Comparison of ENCODE assay signal across 7 cellular contexts in the genomic region with DNA sequence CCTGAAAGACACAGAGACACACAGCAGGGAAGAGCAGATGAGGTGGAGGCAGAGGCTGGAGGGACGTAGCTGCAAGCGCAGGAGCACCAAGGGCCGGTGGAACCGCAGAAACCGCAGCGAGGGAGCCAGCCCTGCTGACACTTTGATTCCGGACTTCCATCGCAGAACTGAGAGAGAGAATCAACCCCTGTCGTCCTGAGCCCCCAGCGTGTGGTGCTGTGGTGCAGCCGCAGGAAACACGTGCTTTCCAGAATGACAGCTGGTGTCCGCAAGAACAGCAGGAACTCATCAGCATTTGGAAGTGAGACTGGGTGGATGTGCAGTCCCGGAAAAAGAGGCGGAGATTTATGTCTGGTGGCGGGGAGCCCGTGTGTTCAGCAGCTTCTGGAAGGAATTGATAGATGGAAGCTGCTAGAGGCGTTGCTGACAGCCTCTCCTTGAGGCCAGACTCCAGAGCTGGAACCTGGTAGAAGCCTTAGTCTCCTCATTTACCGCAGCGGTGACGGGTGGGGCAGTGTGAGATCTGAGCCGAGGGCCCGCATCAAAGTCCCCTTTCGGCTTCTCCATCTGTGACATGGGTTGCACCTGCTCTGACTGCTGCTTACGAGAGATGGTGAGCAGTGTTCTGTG. TPM values are rescaled to one million over a fixed set of nuclear protein-coding genes. Genes with fewer than 3 reads are reported as not detected.
DNase-seq lines count a peak whose midpoint lies in the region; ATAC-seq lines count a peak whose summit lies in the region.

No MANE protein-coding gene starts in this region.

- no peak overlapping the region for H4K5ac ChIP-seq in mesendoderm (ENCODE audit: low read length)

- H3K4me1 ChIP-seq in endocrine pancreas (ENCODE audit: control insufficient read depth, insufficient read depth, low read length) = no peaks in the 10 kb centered on the region
- no peaks in the 10 kb centered on the region for H3K4me1 ChIP-seq in mesendoderm (ENCODE audit: control insufficient read depth, low read depth, low read length)

- no peak overlapping the region for H2BK5ac ChIP-seq in mesendoderm (ENCODE audit: low read length)

- H3K27ac ChIP-seq in mesendoderm (ENCODE audit: low read depth, low read length) = no peak overlapping the region

- H3K79me1 ChIP-seq in mesendoderm (ENCODE audit: low read length) = no peaks in the 10 kb centered on the region

- peak overlapping the region; percentile 24 for H3K9ac ChIP-seq in endocrine pancreas (ENCODE audit: control insufficient read depth, insufficient read depth, low read length)
- no peak overlapping the region for H3K9ac ChIP-seq in mesendoderm (ENCODE audit: low read length)

- H2BK15ac ChIP-seq in mesendoderm (replicated peaks; ENCODE audit: low read depth) = no peak overlapping the region

- H2BK120ac ChIP-seq in mesendoderm (ENCODE audit: low read depth, low read length) = no peak overlapping the region

- H4K8ac ChIP-seq in mesendoderm (ENCODE audit: low read depth, low read length) = no peak overlapping the region

- no peak overlapping the region for H3K4ac ChIP-seq in mesendoderm (ENCODE audit: low read depth, low read length)

- no peak overlapping the region for H3K4me2 ChIP-seq in mesendoderm (ENCODE audit: low read length)

- H3K4me3 ChIP-seq in endocrine pancreas (ENCODE audit: control insufficient read depth, insufficient read depth, low read length) = no peak overlapping the region
- H3K4me3 ChIP-seq in mesendoderm (ENCODE audit: low read length) = no peak overlapping the region

- H3K27me3 ChIP-seq in endocrine pancreas (ENCODE audit: control insufficient read depth, insufficient read depth, low read length) (no peaks in the 10 kb centered on the region), mesendoderm (ENCODE audit: insufficient read depth, low read length, poor library complexity) (no peaks in the 10 kb centered on the region)

- no peaks in the 10 kb centered on the region for H3K36me3 ChIP-seq in endocrine pancreas (ENCODE audit: control insufficient read depth, insufficient read depth, low read length)
- H3K36me3 ChIP-seq in mesendoderm (ENCODE audit: control insufficient read depth, insufficient read depth, low read length) = no peaks in the 10 kb centered on the region

- H3K79me2 ChIP-seq in mesendoderm (ENCODE audit: control insufficient read depth, insufficient read depth, low read length) = no peaks in the 10 kb centered on the region

- no peak overlapping the region for H3K18ac ChIP-seq in mesendoderm (ENCODE audit: low read length)

- WGBS in mesendoderm (ENCODE audit: extremely low coverage, insufficient coverage, low lambda C conversion rate) = no CpG with 5 or more reads among the region's 25 CpGs

- H3K56ac ChIP-seq in mesendoderm (ENCODE audit: low read length) = no peak overlapping the region

- H3K23ac ChIP-seq in mesendoderm (ENCODE audit: low read length) = no peak overlapping the region

- no peaks in the 10 kb centered on the region for H3K9me3 ChIP-seq in endocrine pancreas (ENCODE audit: control insufficient read depth, low read length)

- ATAC-seq in GM18498 (IDR thresholded peaks at IDR 0.05; ENCODE audit: unreplicated experiment) (peak; percentile 75), HG03159 (IDR thresholded peaks at IDR 0.05; ENCODE audit: unreplicated experiment) (peak; percentile 61)

- DNase-seq in NCI-H82 treated with DMSO at 0.1 percent for 48 hours (lab: John Stamatoyannopoulos, UW; ENCODE audit: unreplicated experiment) (peak; percentile 71), mesendoderm (peak; percentile 55)
- DNase-seq in activated CD8-positive, alpha-beta memory T cell treated with anti-CD3 and anti-CD28 coated beads for 48 hours (ENCODE audit: low read depth in 2 of 3, low spot score in 2 of 3) = peak in 2 of 3 experiments; percentile 14 to 20
- peak; percentile 5 to 50 (median 37) for DNase-seq in stimulated activated naive CD4-positive, alpha-beta T cell (lab: John Stamatoyannopoulos, UW)

- no peak overlapping the region for H2AK5ac ChIP-seq in mesendoderm (ENCODE audit: low read length)

RNA-seq across cellular contexts. Expression of a gene that starts 21.9 kb away (rescaled TPM):
- polyA plus RNA-seq in mesendoderm (2013, experiment 1 of 2) = 73.1 TPM
- polyA plus RNA-seq in mesendoderm (2013, experiment 2 of 2) = 71.9 TPM

RNA-seq across cellular contexts. Expression of a gene that starts 44.4 kb away (rescaled TPM):
- polyA plus RNA-seq in mesendoderm (2013, experiment 1 of 2) = 27.1 TPM
- 28.2 TPM for polyA plus RNA-seq in mesendoderm (2013, experiment 2 of 2)

RNA-seq across cellular contexts. Expression of a gene that starts 44.7 kb away (rescaled TPM):
- 22.9 TPM for polyA plus RNA-seq in mesendoderm (2013, experiment 1 of 2)
- 21.8 TPM for polyA plus RNA-seq in mesendoderm (2013, experiment 2 of 2)

Comparison
In these comparisons a context has a peak if more than half of its experiments do, and no peak if none do; other contexts are left out.
1. DNase-seq: peak in every context shown above with its lines; median percentile 71 in NCI-H82 treated with DMSO at 0.1 percent for 48 hours; 55 in mesendoderm; 37 in stimulated activated naive CD4-positive, alpha-beta T cell; 17 in activated CD8-positive, alpha-beta memory T cell treated with anti-CD3 and anti-CD28 coated beads for 48 hours.